ENCODE assay signal across 1 cellular context in the genomic region with DNA sequence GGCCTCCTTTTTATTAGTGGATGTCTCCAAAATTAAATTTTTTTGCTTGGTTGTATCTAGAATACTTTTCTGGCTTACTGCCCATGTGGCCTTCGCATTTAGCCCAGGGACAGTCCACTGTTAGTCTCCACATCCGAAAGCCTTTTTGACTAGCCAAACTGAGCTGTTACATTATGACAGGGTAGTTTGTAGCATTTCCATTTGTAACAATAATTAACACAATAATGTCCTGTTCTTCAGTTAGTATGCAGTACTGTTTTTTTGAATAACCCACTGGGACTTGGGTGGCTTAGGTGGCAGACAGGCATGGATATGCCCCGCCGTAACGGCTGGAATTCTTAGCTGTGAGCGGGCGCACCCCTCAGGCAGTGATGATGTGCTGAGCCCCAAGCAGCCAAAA.
TF ChIP-seq lines count a peak whose summit lies in the region.

No MANE protein-coding gene starts in this region.

TF ChIP-seq in IMR-90, 13 proteins besides CTCF, POLR2A, EP300 and RAD21:
- no peak for TF ChIP-seq FOS (IDR thresholded peaks at IDR 0.05; ENCODE audit: low read depth, low read length)
- TF ChIP-seq NFE2L2 (IDR thresholded peaks at IDR 0.05; ENCODE audit: low read depth, low read length), result no peak
- TF ChIP-seq CHD1 (IDR thresholded peaks at IDR 0.05; ENCODE audit: low read depth, low read length), result no peak
- TF ChIP-seq USF2 (IDR thresholded peaks at IDR 0.05; ENCODE audit: low read depth, low read length), result no peak
- no peak for TF ChIP-seq SMC3 (IDR thresholded peaks at IDR 0.05; ENCODE audit: low read depth, low read length)
- TF ChIP-seq MAFK (IDR thresholded peaks at IDR 0.05; ENCODE audit: low read depth, low read length), result no peak
- TF ChIP-seq RCOR1 (IDR thresholded peaks at IDR 0.05; ENCODE audit: insufficient replicate concordance, low read length), result no peak
- TF ChIP-seq CEBPB (IDR thresholded peaks at IDR 0.05; ENCODE audit: low read depth, low read length), result no peak
- no peak for TF ChIP-seq BHLHE40 (IDR thresholded peaks at IDR 0.05; ENCODE audit: low read depth, low read length)
